18 cellular contexts compared by ENCODE assay signal in the genomic region with DNA sequence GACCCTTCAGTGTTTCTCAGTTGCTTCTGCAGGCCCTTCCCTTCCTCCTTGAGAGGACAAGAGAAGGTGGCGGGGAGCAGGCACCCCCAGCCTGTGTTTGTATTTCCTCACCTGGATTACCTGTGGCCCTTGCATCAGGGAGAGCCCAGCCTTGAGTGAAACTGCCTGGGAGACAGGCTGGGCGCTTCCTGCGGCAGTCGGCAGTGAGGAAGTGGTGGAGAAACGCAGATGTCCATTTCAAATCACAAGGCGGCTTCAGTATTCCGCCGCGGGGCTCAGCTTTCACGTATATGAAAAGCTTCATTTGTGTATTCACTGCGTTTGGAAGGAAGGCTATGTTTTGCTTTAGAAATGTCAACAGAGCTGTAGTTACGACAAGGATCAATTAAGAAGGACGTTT.
DNase-seq lines count a peak whose midpoint lies in the region; TF ChIP-seq lines count a peak whose summit lies in the region.
"Had no signal": no experiment of that assay in that cellular context is flagged by ENCODE, and none has a peak within 500 bp of the region (broad histone marks: within the 10 kb centered on the region; RNA-seq: fewer than 3 reads in every experiment).

No MANE protein-coding gene starts in this region.

- H3K36me3 ChIP-seq in SK-N-SH (replicated peaks in 1 of 2; ENCODE audit: control insufficient read depth in 1 of 2, insufficient read depth in 2 of 2, low read length in 1 of 2), result no peaks in the 10 kb centered on the region
- H3K36me3 ChIP-seq: cardiac muscle cell, pancreas, tibial nerve, WERI-Rb-1 had no signal

- TF ChIP-seq EP300 in SK-N-SH (IDR thresholded peaks at IDR 0.05; ENCODE audit: borderline replicate concordance in 1 of 2, low read depth in 1 of 2, low read length in 1 of 2), result no peak

- no peaks in the 10 kb centered on the region for H4K20me1 ChIP-seq in SK-N-SH (ENCODE audit: insufficient read depth)

- in situ Hi-C loops in SK-MEL-5 (cut with HindIII; ENCODE audit: low pct_unique_long_range_greater_than_20kb, low sequenced_read_pairs), result no loop called here

- POLR2A ChIA-PET in SK-N-SH (lab: Yijun Ruan, JAX), result no interaction called here

- no peak overlapping the region for H3K4me2 ChIP-seq in SK-N-SH
- H3K4me2 ChIP-seq: A549 had no signal

- no peak overlapping the region for H3K4me3 ChIP-seq in SK-N-SH (ENCODE audit: low read depth in 2 of 2, low read length in 1 of 2)
- H3K4me3 ChIP-seq: A549, cardiac muscle cell, pancreas, tibial nerve had no signal

- no peaks in the 10 kb centered on the region for H3K79me2 ChIP-seq in SK-N-SH (ENCODE audit: insufficient read depth)

- H3F3A ChIP-seq in SK-N-SH (replicated peaks; ENCODE audit: insufficient read depth), result no peaks in the 10 kb centered on the region

- 40% methylated on average over 13 of the region's 13 CpGs for WGBS in SK-N-SH (ENCODE audit: low lambda C conversion rate)

- no peak overlapping the region for H2AFZ ChIP-seq in SK-N-SH (ENCODE audit: low read depth)

- CTCF ChIA-PET in SK-N-SH (lab: Yijun Ruan, JAX), result interaction anchor here (1.2 kb wide), 1 partner anchor 15 kb away, joined by 4 read pairs; no protein-coding TSS in a partner anchor

- H3K4me1 ChIP-seq in SK-N-SH (ENCODE audit: control insufficient read depth in 1 of 2, insufficient read depth in 2 of 2, low read depth in 1 of 2, low read length in 1 of 2), result peaks cover 0 to 7% of the 10 kb centered on the region in 2 experiments; a peak in 1 of 4 replicates
- H3K4me1 ChIP-seq: A549, pancreas had no signal

- no peak for TF ChIP-seq RAD21 in SK-N-SH (IDR thresholded peaks at IDR 0.05; ENCODE audit: low read length)

- no peak for TF ChIP-seq CTCF in SK-N-SH (IDR thresholded peaks at IDR 0.05)

- no peak overlapping the region; a peak in 1 of 4 replicates for H3K27ac ChIP-seq in SK-N-SH (ENCODE audit: low read depth in 2 of 2, low read length in 1 of 2)
- H3K27ac ChIP-seq: A549, cardiac muscle cell, pancreas, tibial nerve, WERI-Rb-1 had no signal

- no peak overlapping the region for H3K9ac ChIP-seq in SK-N-SH

- H3K27me3 ChIP-seq in SK-N-SH (ENCODE audit: insufficient read depth), result peaks cover 7% of the 10 kb centered on the region; the same call in 1 of the 2 replicates
- H3K27me3 ChIP-seq: cardiac muscle cell, pancreas, tibial nerve had no signal

- peak; percentile 10 for DNase-seq in NCI-H2107 treated with DMSO at 0.1 percent for 48 hours (lab: John Stamatoyannopoulos, UW; ENCODE audit: unreplicated experiment)
- no peak for DNase-seq in NCI-H2107 (lab: John Stamatoyannopoulos, UW)
- peak; percentile 99 for DNase-seq in SK-MEL-5 (ENCODE audit: low read depth, low spot score)
- DNase-seq in iris pigment epithelial cell (ENCODE audit: low read depth), result peak; percentile 1
- DNase-seq in superior temporal gyrus (ENCODE audit: extremely low spot score), result peak; percentile 48
- no peak for DNase-seq in NAMALWA (ENCODE audit: low spot score)
- no peak for DNase-seq in SK-N-SH
- DNase-seq in CD1c-positive myeloid dendritic cell (ENCODE audit: extremely low spot score), result no peak
- DNase-seq: activated CD8-positive, alpha-beta T cell treated with anti-CD3 and anti-CD28 coated beads, Interleukin-2, amount 10 ng/mL, durations not matched to agents 7 days and 5 days; activated naive CD8-positive, alpha-beta T cell treated with anti-CD3 and anti-CD28 coated beads, Interleukin-2, amount 50 U/mL, for 24 hours; EL; left colon; NCI-H1694 treated with DMSO at 0.1 percent for 48 hours; pancreas; WERI-Rb-1 had no signal

- no peaks in the 10 kb centered on the region for H3K9me2 ChIP-seq in SK-N-SH

- no peaks in the 10 kb centered on the region for H3K9me3 ChIP-seq in SK-N-SH
- H3K9me3 ChIP-seq: A549, pancreas, tibial nerve had no signal

TF ChIP-seq in SK-N-SH, 30 proteins besides CTCF, POLR2A, EP300 and RAD21:
- TF ChIP-seq TEAD4 (IDR thresholded peaks at IDR 0.05; ENCODE audit: borderline replicate concordance, insufficient read depth) (no peak), CHD2 (IDR thresholded peaks at IDR 0.05; ENCODE audit: low read length, partially characterized antibody) (no peak), FOXM1 (IDR thresholded peaks at IDR 0.05; ENCODE audit: low read depth) (no peak), TAF1 (IDR thresholded peaks at IDR 0.05; ENCODE audit: borderline replicate concordance, low read depth, low read length) (no peak), FOSL2 (IDR thresholded peaks at IDR 0.05; ENCODE audit: borderline replicate concordance, low read depth) (no peak), SIN3A (IDR thresholded peaks at IDR 0.05; ENCODE audit: borderline replicate concordance, low read depth, low read length) (no peak), MXI1 (IDR thresholded peaks at IDR 0.05; ENCODE audit: low read depth, low read length) (no peak), EZH2phosphoT487 (IDR thresholded peaks at IDR 0.05; ENCODE audit: borderline replicate concordance, low read depth) (no peak), RCOR1 (IDR thresholded peaks at IDR 0.05; ENCODE audit: low read length) (no peak), GATA2 (CRISPR knock-in tag; IDR thresholded peaks at IDR 0.05) (no peak), YY1 (IDR thresholded peaks at IDR 0.05; ENCODE audit: low read depth) (no peak), MEF2A (IDR thresholded peaks at IDR 0.05; ENCODE audit: borderline replicate concordance, low read depth) (no peak), JUND (IDR thresholded peaks at IDR 0.05) (no peak)
- TF ChIP-seq, protein P1, sequence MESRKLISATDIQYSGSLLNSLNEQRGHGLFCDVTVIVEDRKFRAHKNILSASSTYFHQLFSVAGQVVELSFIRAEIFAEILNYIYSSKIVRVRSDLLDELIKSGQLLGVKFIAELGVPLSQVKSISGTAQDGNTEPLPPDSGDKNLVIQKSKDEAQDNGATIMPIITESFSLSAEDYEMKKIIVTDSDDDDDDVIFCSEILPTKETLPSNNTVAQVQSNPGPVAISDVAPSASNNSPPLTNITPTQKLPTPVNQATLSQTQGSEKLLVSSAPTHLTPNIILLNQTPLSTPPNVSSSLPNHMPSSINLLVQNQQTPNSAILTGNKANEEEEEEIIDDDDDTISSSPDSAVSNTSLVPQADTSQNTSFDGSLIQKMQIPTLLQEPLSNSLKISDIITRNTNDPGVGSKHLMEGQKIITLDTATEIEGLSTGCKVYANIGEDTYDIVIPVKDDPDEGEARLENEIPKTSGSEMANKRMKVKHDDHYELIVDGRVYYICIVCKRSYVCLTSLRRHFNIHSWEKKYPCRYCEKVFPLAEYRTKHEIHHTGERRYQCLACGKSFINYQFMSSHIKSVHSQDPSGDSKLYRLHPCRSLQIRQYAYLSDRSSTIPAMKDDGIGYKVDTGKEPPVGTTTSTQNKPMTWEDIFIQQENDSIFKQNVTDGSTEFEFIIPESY (IDR thresholded peaks at IDR 0.05; ENCODE audit: borderline replicate concordance, low read depth), result no peak

Comparison
In these comparisons a context has a peak if more than half of its experiments do, and no peak if none do; other contexts are left out.
1. DNase-seq: peak in NCI-H2107 treated with DMSO at 0.1 percent for 48 hours (single experiment), SK-MEL-5 (single experiment), iris pigment epithelial cell (single experiment) and superior temporal gyrus (single experiment); none in NCI-H2107 (single experiment), NAMALWA (single experiment), SK-N-SH (single experiment) and CD1c-positive myeloid dendritic cell (single experiment).